16 cellular contexts compared by ENCODE assay signal in genomic region chr11:105783216-105783615, GRCh38.
DNase-seq lines count a peak whose midpoint lies in the region; ATAC-seq and TF ChIP-seq lines count a peak whose summit lies in the region.
"Had no signal": no experiment of that assay in that cellular context is flagged by ENCODE, and none has a peak within 500 bp of the region (broad histone marks: within the 10 kb centered on the region; RNA-seq: fewer than 3 reads in every experiment).

No MANE protein-coding gene starts in this region.

- no peaks in the 10 kb centered on the region for H3F3A ChIP-seq in PC-9 (ENCODE audit: insufficient read depth, low read depth)

- no peaks in the 10 kb centered on the region for H3K9me3 ChIP-seq in PC-9 (ENCODE audit: insufficient read depth, low read depth)
- H3K9me3 ChIP-seq: BLaER1, Caco-2 had no signal

- H3K4me1 ChIP-seq in PC-9 (replicated peaks; ENCODE audit: insufficient read depth), result no peaks in the 10 kb centered on the region
- H3K4me1 ChIP-seq: BLaER1, Caco-2 had no signal

- H2AFZ ChIP-seq in PC-9, result no peak overlapping the region
- H2AFZ ChIP-seq: GM23248 had no signal

- intact Hi-C loops in PC-9 (cut with micrococcal nuclease; ENCODE audit: unreplicated experiment), result no loop called here

- no peak overlapping the region for H3K4me2 ChIP-seq in PC-9
- H3K4me2 ChIP-seq: BLaER1 had no signal

- peak; percentile 45 for DNase-seq in NCI-H69 (lab: John Stamatoyannopoulos, UW)
- DNase-seq in medulla oblongata (ENCODE audit: extremely low spot score), result peak; percentile 54
- peak; percentile 78 for DNase-seq in superior temporal gyrus (ENCODE audit: extremely low spot score)
- no peak for DNase-seq in PC-9
- no peak for DNase-seq in SHP77 (lab: John Stamatoyannopoulos, UW)
- DNase-seq: 8988T; AML-193; Caco-2; CD8-positive, alpha-beta memory T cell; DND-41; GDM1; GM23248 had no signal

- POLR2A ChIA-PET in PC-9 (lab: Charles Lee; ENCODE audit: unreplicated experiment), result interaction anchor here (0.7 kb wide), 1 partner anchor 966 kb away, joined by 18 read pairs; no protein-coding TSS in a partner anchor

- TF ChIP-seq CTCF in PC-9 (conservative IDR thresholded peaks at IDR 0.05), result no peak

- no peaks in the 10 kb centered on the region for H3K27me3 ChIP-seq in PC-9 (ENCODE audit: insufficient read depth, low read depth)
- H3K27me3 ChIP-seq: BLaER1 had no signal

- H3K36me3 ChIP-seq in PC-9 (ENCODE audit: low read depth), result no peaks in the 10 kb centered on the region
- H3K36me3 ChIP-seq: BLaER1 had no signal

- BruUV-seq in PC-9 (replicated peaks; lab: Mats Ljungman, UMichigan), result no TSS peak

- H3K79me2 ChIP-seq in PC-9 (ENCODE audit: low read depth), result no peaks in the 10 kb centered on the region

- CTCF ChIA-PET in PC-9 (lab: Charles Lee), result no interaction called here

- H4K20me1 ChIP-seq in PC-9 (ENCODE audit: insufficient read depth), result no peaks in the 10 kb centered on the region
- H4K20me1 ChIP-seq: BLaER1 had no signal

- H3K4me3 ChIP-seq in PC-9, result no peak overlapping the region
- H3K4me3 ChIP-seq: BLaER1, GM23248 had no signal

- H3K27ac ChIP-seq in cingulate gyrus (ENCODE audit: low read depth, low read length) (peak overlapping the region; percentile 43), PC-9 (no peak overlapping the region)
- H3K27ac ChIP-seq: BLaER1, GM23248 had no signal

- H3K9me2 ChIP-seq in PC-9 (ENCODE audit: insufficient read depth), result no peaks in the 10 kb centered on the region

- no peak for ATAC-seq in HG02678 (IDR thresholded peaks at IDR 0.05; ENCODE audit: unreplicated experiment)
- ATAC-seq: HCT116 had no signal

Comparison
In these comparisons a context has a peak if more than half of its experiments do, and no peak if none do; other contexts are left out.
1. DNase-seq: peak in NCI-H69 (single experiment), medulla oblongata (single experiment) and superior temporal gyrus (single experiment); none in PC-9 (0 of 2) and SHP77 (0 of 2).